In the genomic region with DNA sequence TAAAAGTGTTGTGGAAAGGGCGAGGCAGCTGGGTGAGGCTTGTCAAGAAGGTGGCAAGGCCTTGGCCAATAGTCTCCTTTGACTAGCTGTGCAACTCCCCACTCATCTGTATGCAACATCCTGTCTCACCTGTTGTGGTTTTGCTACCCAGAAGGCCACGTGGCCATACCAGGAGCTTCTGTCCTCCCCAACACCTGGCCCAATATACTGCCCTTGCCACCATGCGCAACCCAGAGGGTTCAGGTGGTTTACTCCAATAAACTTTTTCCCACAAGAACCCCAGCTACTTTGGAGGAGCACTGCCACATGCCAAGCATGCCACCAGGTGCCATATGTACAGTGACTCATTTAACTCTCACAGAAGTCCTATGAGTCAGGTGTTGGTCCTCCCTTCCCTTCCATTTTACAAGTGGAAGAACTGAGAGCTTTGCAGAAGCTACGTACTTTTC, we compare ENCODE assay signal across 14 cellular contexts. TPM values are rescaled to one million over a fixed set of nuclear protein-coding genes. Genes with fewer than 3 reads are reported as not detected.
DNase-seq lines count a peak whose midpoint lies in the region; ATAC-seq, FAIRE-seq and TF ChIP-seq lines count a peak whose summit lies in the region.
"Had no signal": no experiment of that assay in that cellular context is flagged by ENCODE, and none has a peak within 500 bp of the region (broad histone marks: within the 10 kb centered on the region; RNA-seq: fewer than 3 reads in every experiment).

No MANE protein-coding gene starts in this region.

- no peak for DNase-seq in T-helper 1 cell
- DNase-seq in ELR (ENCODE audit: low read depth): peak; percentile 62
- DNase-seq in activated CD8-positive, alpha-beta T cell treated with anti-CD3 and anti-CD28 coated beads for 36 hours: peak; percentile 10
- peak; percentile 84 for DNase-seq in keratinocyte (ENCODE audit: low read depth, low spot score)
- no peak for DNase-seq in GM10248 (ENCODE audit: extremely low spot score)
- DNase-seq in GM10266 (ENCODE audit: extremely low spot score): no peak
- DNase-seq: activated CD4-positive, alpha-beta T cell treated with anti-CD3 and anti-CD28 coated beads for 1 hour; NCI-H1092 treated with DMSO at 0.1 percent for 48 hours; SW 1271 had no signal

- H3K36me3 ChIP-seq in keratinocyte (ENCODE audit: control insufficient read depth in 2 of 2, extremely low read depth in 1 of 2, insufficient read depth in 2 of 2, low read length in 2 of 2): peaks cover 12 to 42% of the 10 kb centered on the region in 2 experiments

- no peak for FAIRE-seq in keratinocyte (lab: Jason Lieb, UNC)
- FAIRE-seq: HTR-8/SVneo had no signal

- no peaks in the 10 kb centered on the region for H3K27me3 Mint-ChIP-seq in T-helper 1 cell treated with Interleukin-12 subunit alpha and Interleukin-12 subunit beta and Interleukin-4 antibody, amounts not matched to agents 30 μg/mL and 1 μg/mL, for 36 hours (ENCODE audit: low read depth)
- H3K27me3 Mint-ChIP-seq in activated CD8-positive, alpha-beta T cell treated with anti-CD3 and anti-CD28 coated beads for 36 hours: no peaks in the 10 kb centered on the region

- H4K20me1 ChIP-seq in keratinocyte (ENCODE audit: control insufficient read depth, extremely low read depth, insufficient read depth, low read length): no peaks in the 10 kb centered on the region

- H3K79me2 ChIP-seq in keratinocyte (ENCODE audit: control insufficient read depth, insufficient read depth, low read length): peaks cover 18% of the 10 kb centered on the region

- TF ChIP-seq CTCF in activated CD8-positive, alpha-beta T cell treated with anti-CD3 and anti-CD28 coated beads for 36 hours (IDR thresholded peaks at IDR 0.05): no peak
- no peak for TF ChIP-seq CTCF in keratinocyte (optimal IDR thresholded peaks at IDR 0.05 in 1 of 3, IDR thresholded peaks at IDR 0.05 in 1 of 3, conservative IDR thresholded peaks at IDR 0.05 in 1 of 3; ENCODE audit: extremely low read depth in 1 of 3, insufficient read depth in 2 of 3, low read length in 3 of 3)
- no peak for TF ChIP-seq CTCF in GM10248 (IDR thresholded peaks at IDR 0.05; ENCODE audit: control extremely low read depth, extremely low read depth, low read depth, missing control alignments)
- no peak for TF ChIP-seq CTCF in GM10266 (IDR thresholded peaks at IDR 0.05; ENCODE audit: control insufficient read depth, insufficient read depth, low read depth, missing control alignments)

- H3K27me3 ChIP-seq in keratinocyte (ENCODE audit: control insufficient read depth, extremely low read depth, insufficient read depth, low read length): no peaks in the 10 kb centered on the region
- H3K27me3 ChIP-seq: suprapubic skin had no signal

- POLR2A ChIA-PET in activated CD8-positive, alpha-beta T cell treated with anti-CD3 and anti-CD28 coated beads for 36 hours (lab: Charles Lee): interaction anchor here (0.7 to 5.7 kb wide), 5 partner anchors 11 to 38 kb away, joined by 3 to 36 read pairs (median 3); partner anchors contain the start of genes MYO19, PIGW and ZNHIT3
- POLR2A ChIA-PET in GM10248 (lab: Yijun Ruan, JAX): interaction anchor here (0.9 to 1.0 kb wide), 2 partner anchors 11 to 20 kb away, joined by 3 read pairs; partner anchors contain the start of gene GGNBP2

- no peak overlapping the region for H3K9ac ChIP-seq in keratinocyte (ENCODE audit: control insufficient read depth, extremely low read depth, insufficient read depth, low read length)

- no peaks in the 10 kb centered on the region for H3K9me3 ChIP-seq in keratinocyte (ENCODE audit: control insufficient read depth, low read depth, low read length)
- H3K9me3 ChIP-seq: suprapubic skin had no signal

- no peaks in the 10 kb centered on the region for H3K9me3 Mint-ChIP-seq in T-helper 1 cell treated with Interleukin-12 subunit alpha and Interleukin-12 subunit beta and Interleukin-4 antibody, amounts not matched to agents 30 μg/mL and 1 μg/mL, for 36 hours
- H3K9me3 Mint-ChIP-seq in activated CD8-positive, alpha-beta T cell treated with anti-CD3 and anti-CD28 coated beads for 36 hours: no peaks in the 10 kb centered on the region

- H3K9me1 ChIP-seq in keratinocyte (ENCODE audit: control insufficient read depth, extremely low read depth, insufficient read depth, low read length): peaks cover 4% of the 10 kb centered on the region

- H3K4me2 ChIP-seq in keratinocyte (ENCODE audit: control insufficient read depth, extremely low read depth, insufficient read depth, low read depth, low read length): peak overlapping the region; percentile 31

- H3K36me3 Mint-ChIP-seq in T-helper 1 cell treated with Interleukin-12 subunit alpha and Interleukin-12 subunit beta and Interleukin-4 antibody, amounts not matched to agents 30 μg/mL and 1 μg/mL, for 36 hours (ENCODE audit: low read depth): peaks cover 43% of the 10 kb centered on the region
- H3K36me3 Mint-ChIP-seq in activated CD8-positive, alpha-beta T cell treated with anti-CD3 and anti-CD28 coated beads for 36 hours (ENCODE audit: low read depth): peaks cover 61% of the 10 kb centered on the region

- CTCF ChIA-PET in activated CD8-positive, alpha-beta T cell treated with anti-CD3 and anti-CD28 coated beads for 36 hours (lab: Charles Lee): interaction anchor here (1.7 to 1.8 kb wide), 2 partner anchors 10 to 79 kb away, joined by 4 to 10 read pairs; partner anchors contain the start of genes MYO19 and PIGW
- CTCF ChIA-PET in GM10248 (lab: Yijun Ruan, JAX): interaction anchor here (0.8 to 3.3 kb wide), 3 partner anchors 9 to 23 kb away, joined by 3 to 14 read pairs (median 3); partner anchors contain the start of genes MYO19 and PIGW

- peak; percentile 77 for ATAC-seq in activated CD8-positive, alpha-beta T cell treated with anti-CD3 and anti-CD28 coated beads for 36 hours
- ATAC-seq in HG03521 (IDR thresholded peaks at IDR 0.05; ENCODE audit: unreplicated experiment): no peak

- peak overlapping the region; percentile 61 for H3K27ac ChIP-seq in keratinocyte (ENCODE audit: control insufficient read depth, insufficient read depth, low read length)
- H3K27ac ChIP-seq: 22Rv1, suprapubic skin had no signal

- H3K4me1 ChIP-seq in keratinocyte (ENCODE audit: control insufficient read depth, extremely low read depth, insufficient read depth, low read length): peaks cover 30% of the 10 kb centered on the region
- H3K4me1 ChIP-seq: suprapubic skin had no signal

- H3K27ac Mint-ChIP-seq in T-helper 1 cell treated with Interleukin-12 subunit alpha and Interleukin-12 subunit beta and Interleukin-4 antibody, amounts not matched to agents 30 μg/mL and 1 μg/mL, for 36 hours: peak overlapping the region; percentile 39
- peak overlapping the region; percentile 60 for H3K27ac Mint-ChIP-seq in activated CD8-positive, alpha-beta T cell treated with anti-CD3 and anti-CD28 coated beads for 36 hours

- no peak overlapping the region for H3K4me3 ChIP-seq in keratinocyte (ENCODE audit: control insufficient read depth in 2 of 3, extremely low read depth in 1 of 3, insufficient read depth in 2 of 3, low read depth in 1 of 3, low read length in 3 of 3)
- H3K4me3 ChIP-seq: suprapubic skin had no signal

- H3K4me1 Mint-ChIP-seq in T-helper 1 cell treated with Interleukin-12 subunit alpha and Interleukin-12 subunit beta and Interleukin-4 antibody, amounts not matched to agents 30 μg/mL and 1 μg/mL, for 36 hours (ENCODE audit: low read depth): peaks cover 12% of the 10 kb centered on the region
- peaks cover 25% of the 10 kb centered on the region for H3K4me1 Mint-ChIP-seq in activated CD8-positive, alpha-beta T cell treated with anti-CD3 and anti-CD28 coated beads for 36 hours (ENCODE audit: low read depth)

- H2AFZ ChIP-seq in keratinocyte (ENCODE audit: control insufficient read depth, low read length): no peak overlapping the region

- H3K4me3 Mint-ChIP-seq in T-helper 1 cell treated with Interleukin-12 subunit alpha and Interleukin-12 subunit beta and Interleukin-4 antibody, amounts not matched to agents 30 μg/mL and 1 μg/mL, for 36 hours: no peak overlapping the region
- H3K4me3 Mint-ChIP-seq in activated CD8-positive, alpha-beta T cell treated with anti-CD3 and anti-CD28 coated beads for 36 hours: no peak overlapping the region

- dilution Hi-C loops in keratinocyte (cut with MboI; ENCODE audit: extremely low pct_ligation_motif_present, low sequenced_read_pairs): no loop called here

- intact Hi-C loops in activated CD8-positive, alpha-beta T cell treated with anti-CD3 and anti-CD28 coated beads for 36 hours (cut with micrococcal nuclease): no loop called here

RNA-seq across cellular contexts. Expression of gene MYO19, which starts 10.2 kb away (rescaled TPM):
- 100 to 1,000 TPM; 106 to 114 TPM for total RNA-seq in activated CD8-positive, alpha-beta T cell treated with anti-CD3 and anti-CD28 coated beads for 36 hours
- 47.9 to 59.4 TPM (median 49.7 TPM) in 3 replicates for polyA plus RNA-seq in keratinocyte
- polyA plus RNA-seq in keratinocyte (2011; ENCODE audit: low read depth): 20.4 TPM
- 26.0 and 26.5 TPM in 2 replicates for polyA plus RNA-seq in keratinocyte (2011; cell fraction: cytosol; rRNA removed)
- 152 and 177 TPM in 2 replicates for polyA plus RNA-seq in keratinocyte (2011; cell fraction: nucleus; rRNA removed)
- polyA plus RNA-seq in keratinocyte (2012; ENCODE audit: low replicate concordance): 33.1 and 42.2 TPM in 2 replicates
- polyA minus RNA-seq in keratinocyte: 72.2 to 162 TPM (median 93.9 TPM) in 3 replicates
- 38.8 TPM for polyA minus RNA-seq in keratinocyte (2011; cell fraction: cytosol; rRNA and poly(A)+ RNA removed)
- polyA minus RNA-seq in keratinocyte (2011; cell fraction: nucleus; rRNA and poly(A)+ RNA removed): 48.7 and 95.7 TPM in 2 replicates

RNA-seq across cellular contexts. Expression of gene PIGW, which starts 10.3 kb away (rescaled TPM):
- total RNA-seq in activated CD8-positive, alpha-beta T cell treated with anti-CD3 and anti-CD28 coated beads for 36 hours: 10 to 100 TPM; 11.0 to 11.9 TPM
- 4.2 to 9.8 TPM (median 7.4 TPM) in 3 replicates for polyA plus RNA-seq in keratinocyte
- 1.9 TPM for polyA plus RNA-seq in keratinocyte (2011; ENCODE audit: low read depth)
- 4.0 and 8.0 TPM in 2 replicates for polyA plus RNA-seq in keratinocyte (2011; cell fraction: cytosol; rRNA removed)
- 6.3 and 8.3 TPM in 2 replicates for polyA plus RNA-seq in keratinocyte (2011; cell fraction: nucleus; rRNA removed)
- polyA plus RNA-seq in keratinocyte (2012; ENCODE audit: low replicate concordance): 8.0 and 8.4 TPM in 2 replicates
- 0.92 to 3.0 TPM (median 2.6 TPM) in 3 replicates for polyA minus RNA-seq in keratinocyte
- polyA minus RNA-seq in keratinocyte (2011; cell fraction: cytosol; rRNA and poly(A)+ RNA removed): 3.3 TPM
- 1.9 and 3.7 TPM in 2 replicates for polyA minus RNA-seq in keratinocyte (2011; cell fraction: nucleus; rRNA and poly(A)+ RNA removed)

RNA-seq across cellular contexts. Expression of gene GGNBP2, which starts 20.3 kb away (rescaled TPM):
- total RNA-seq in activated CD8-positive, alpha-beta T cell treated with anti-CD3 and anti-CD28 coated beads for 36 hours: 10 to 100 TPM; 82.9 to 87.4 TPM
- 73.0 to 95.5 TPM (median 84.9 TPM) in 3 replicates for polyA plus RNA-seq in keratinocyte
- 120 TPM for polyA plus RNA-seq in keratinocyte (2011; ENCODE audit: low read depth)
- 43.6 and 94.9 TPM in 2 replicates for polyA plus RNA-seq in keratinocyte (2011; cell fraction: cytosol; rRNA removed)
- polyA plus RNA-seq in keratinocyte (2011; cell fraction: nucleus; rRNA removed): 182 and 183 TPM in 2 replicates
- polyA plus RNA-seq in keratinocyte (2012; ENCODE audit: low replicate concordance): 50.2 and 59.5 TPM in 2 replicates
- 73.4 to 90.5 TPM (median 86.5 TPM) in 3 replicates for polyA minus RNA-seq in keratinocyte
- 26.1 TPM for polyA minus RNA-seq in keratinocyte (2011; cell fraction: cytosol; rRNA and poly(A)+ RNA removed)
- 40.0 and 92.5 TPM in 2 replicates for polyA minus RNA-seq in keratinocyte (2011; cell fraction: nucleus; rRNA and poly(A)+ RNA removed)

RNA-seq across cellular contexts. Expression of gene ZNHIT3, which starts 38.0 kb away (rescaled TPM):
- 10 to 100 TPM; 46.5 to 50.5 TPM for total RNA-seq in activated CD8-positive, alpha-beta T cell treated with anti-CD3 and anti-CD28 coated beads for 36 hours
- 48.5 to 72.4 TPM (median 51.8 TPM) in 3 replicates for polyA plus RNA-seq in keratinocyte
- polyA plus RNA-seq in keratinocyte (2011; ENCODE audit: low read depth): 19.7 TPM
- 39.8 and 57.1 TPM in 2 replicates for polyA plus RNA-seq in keratinocyte (2011; cell fraction: cytosol; rRNA removed)
- polyA plus RNA-seq in keratinocyte (2011; cell fraction: nucleus; rRNA removed): 27.7 and 35.5 TPM in 2 replicates
- polyA plus RNA-seq in keratinocyte (2012; ENCODE audit: low replicate concordance): 36.8 and 48.5 TPM in 2 replicates
- 5.5 to 15.8 TPM (median 12.1 TPM) in 3 replicates for polyA minus RNA-seq in keratinocyte
- polyA minus RNA-seq in keratinocyte (2011; cell fraction: cytosol; rRNA and poly(A)+ RNA removed): 8.2 TPM
- 4.0 and 7.4 TPM in 2 replicates for polyA minus RNA-seq in keratinocyte (2011; cell fraction: nucleus; rRNA and poly(A)+ RNA removed)

Comparison
In these comparisons a context has a peak if more than half of its experiments do, and no peak if none do; other contexts are left out.
1. DNase-seq: peak in ELR (single experiment), activated CD8-positive, alpha-beta T cell treated with anti-CD3 and anti-CD28 coated beads for 36 hours (single experiment) and keratinocyte (single experiment); none in T-helper 1 cell (0 of 5), GM10248 (single experiment) and GM10266 (single experiment).